Comparison of ENCODE assay signal across 17 cellular contexts in genomic region chr4:153418581-153418980, GRCh38. TPM values are rescaled to one million over a fixed set of nuclear protein-coding genes. Genes with fewer than 3 reads are reported as not detected.
A peak's percentile ranks its signal among the peaks of the same experiment; 100 is the strongest.
DNase-seq lines count a peak whose midpoint lies in the region; ATAC-seq and TF ChIP-seq lines count a peak whose summit lies in the region.
"Had no signal": no experiment of that assay in that cellular context is flagged by ENCODE, and none has a peak within 500 bp of the region (broad histone marks: within the 10 kb centered on the region; RNA-seq: fewer than 3 reads in every experiment).

No MANE protein-coding gene starts in this region.

- H3K36me3 ChIP-seq in mammary epithelial cell (ENCODE audit: insufficient read depth, low read length) = no peaks in the 10 kb centered on the region
- H3K36me3 ChIP-seq: ascending aorta, prostate gland had no signal

- no TSS peak for BruUV-seq in mammary epithelial cell (replicated peaks; lab: Mats Ljungman, UMichigan)
- BruUV-seq in MCF 10A (replicated peaks; lab: Mats Ljungman, UMichigan) = no TSS peak

- WGBS in mammary epithelial cell (ENCODE audit: low coverage, missing lambda C conversion rate) = 37% methylated on average over 3 of the region's 3 CpGs

- dilution Hi-C loops in mammary epithelial cell (cut with HindIII; ENCODE audit: low sequenced_read_pairs) = no loop called here

- no peak overlapping the region for H3K27ac ChIP-seq in mammary epithelial cell (ENCODE audit: insufficient read depth, low read depth, low read length)
- H3K27ac ChIP-seq: ascending aorta, foreskin keratinocyte, prostate gland had no signal

- no peak overlapping the region for H3K4me2 ChIP-seq in mammary epithelial cell (ENCODE audit: insufficient read depth, low read depth, low read length)

- CTCF ChIA-PET in mammary epithelial cell (lab: Charles Lee; ENCODE audit: low non-redundant PET) = no interaction called here
- CTCF ChIA-PET in MCF 10A (lab: Yijun Ruan, JAX) = interaction anchor here (0.6 to 1.8 kb wide), 6 partner anchors 9 to 283 kb away, joined by 3 to 6 read pairs (median 4); no protein-coding TSS in a partner anchor
- CTCF ChIA-PET in WTC11 (lab: Charles Lee) = interaction anchor here (1.3 to 1.6 kb wide), 2 partner anchors 72 to 276 kb away, joined by 3 to 5 read pairs; no protein-coding TSS in a partner anchor

- no peak overlapping the region for H3K9ac ChIP-seq in mammary epithelial cell (ENCODE audit: insufficient read depth, low read length)

- H3K36me3 Mint-ChIP-seq in MCF 10A (ENCODE audit: insufficient read depth, unreplicated experiment) = no peaks in the 10 kb centered on the region
- peaks cover 11% of the 10 kb centered on the region for H3K36me3 Mint-ChIP-seq in WTC11
- no peaks in the 10 kb centered on the region for H3K36me3 Mint-ChIP-seq in activated T-helper 17 cell treated with anti-CD3 and anti-CD28 coated beads, Interleukin-2, amount 50 U/mL, for 72 hours (ENCODE audit: low read depth)
- H3K36me3 Mint-ChIP-seq in chondrocyte (ENCODE audit: low read depth) = no peaks in the 10 kb centered on the region

- H3K4me3 Mint-ChIP-seq in MCF 10A (ENCODE audit: unreplicated experiment) (no peak overlapping the region), WTC11 (no peak overlapping the region), chondrocyte (ENCODE audit: unreplicated experiment) (no peak overlapping the region)
- no peak overlapping the region for H3K4me3 Mint-ChIP-seq in activated T-helper 17 cell treated with anti-CD3 and anti-CD28 coated beads, Interleukin-2, amount 50 U/mL, for 72 hours
- H3K4me3 Mint-ChIP-seq: activated T-helper 1 cell treated with anti-CD3 and anti-CD28 coated beads, Interleukin-12 subunit alpha, Interleukin-12 subunit beta, Interleukin-2, Interleukin-4 antibody, amounts not matched to agents 30 ng/mL and 10 ng/mL and 1 ng/mL, durations not matched to agents 14 hours and 24 hours and 36 hours had no signal

- DNase-seq in mammary epithelial cell (peak; percentile 14), MCF 10A (ENCODE audit: unreplicated experiment) (no peak), WTC11 (ENCODE audit: low spot score) (no peak), iPS DF 19.7 (ENCODE audit: low read depth, low spot score) (peak; percentile 23), chondrocyte (ENCODE audit: low spot score) (no peak)
- DNase-seq: Calu3, NCI-H1930, NCI-H774, T-helper 9 cell had no signal

- in situ Hi-C loops in mammary epithelial cell (cut with MboI; ENCODE audit: low sequenced_read_pairs in 2 of 2) = no loop called here

- ATAC-seq in WTC11 = peak; percentile 88
- ATAC-seq in GM21723 (IDR thresholded peaks at IDR 0.05; ENCODE audit: unreplicated experiment) = no peak
- no peak for ATAC-seq in activated T-helper 17 cell treated with anti-CD3 and anti-CD28 coated beads, Interleukin-2, amount 50 U/mL, for 72 hours (replicated peaks)
- no peak for ATAC-seq in esophagus mucosa
- ATAC-seq: foreskin keratinocyte, Right ventricle myocardium inferior had no signal

- TF ChIP-seq CTCF in mammary epithelial cell (conservative IDR thresholded peaks at IDR 0.05 in 1 of 2, IDR thresholded peaks at IDR 0.05 in 1 of 2; ENCODE audit: extremely low read depth in 1 of 2, insufficient read depth in 1 of 2, low read depth in 1 of 2, low read length in 2 of 2) (no peak), MCF 10A (IDR thresholded peaks at IDR 0.05; ENCODE audit: unreplicated experiment) (no peak), WTC11 (IDR thresholded peaks at IDR 0.05) (no peak), chondrocyte (IDR thresholded peaks at IDR 0.05) (no peak)

- POLR2A ChIA-PET in MCF 10A (lab: Yijun Ruan, JAX) (interaction anchor here (0.6 kb wide), 1 partner anchor 330 kb away, joined by 4 read pairs; no protein-coding TSS in a partner anchor), WTC11 (lab: Charles Lee) (interaction anchor here (0.5 kb wide), 1 partner anchor 255 kb away, joined by 3 read pairs; no protein-coding TSS in a partner anchor)

- no peaks in the 10 kb centered on the region for H3K27me3 ChIP-seq in mammary epithelial cell (ENCODE audit: insufficient read depth, low read length)
- H3K27me3 ChIP-seq: ascending aorta, foreskin keratinocyte had no signal

- H3K79me2 ChIP-seq in mammary epithelial cell (ENCODE audit: insufficient read depth, low read length) = no peaks in the 10 kb centered on the region

- H3K9me3 Mint-ChIP-seq in MCF 10A (ENCODE audit: unreplicated experiment) (no peaks in the 10 kb centered on the region), WTC11 (no peaks in the 10 kb centered on the region), chondrocyte (ENCODE audit: low read depth) (no peaks in the 10 kb centered on the region)
- H3K9me3 Mint-ChIP-seq in activated T-helper 17 cell treated with anti-CD3 and anti-CD28 coated beads, Interleukin-2, amount 50 U/mL, for 72 hours = no peaks in the 10 kb centered on the region
- H3K9me3 Mint-ChIP-seq: activated T-helper 1 cell treated with anti-CD3 and anti-CD28 coated beads, Interleukin-12 subunit alpha, Interleukin-12 subunit beta, Interleukin-2, Interleukin-4 antibody, amounts not matched to agents 30 ng/mL and 10 ng/mL and 1 ng/mL, durations not matched to agents 14 hours and 24 hours and 36 hours had no signal

- no peaks in the 10 kb centered on the region for H4K20me1 ChIP-seq in mammary epithelial cell (ENCODE audit: insufficient read depth, low read length)

- intact Hi-C loops in mammary epithelial cell (cut with micrococcal nuclease) = no loop called here
- intact Hi-C loops in MCF 10A (cut with micrococcal nuclease) = no loop called here

- H3K27me3 Mint-ChIP-seq in MCF 10A (ENCODE audit: insufficient read depth, unreplicated experiment) (no peaks in the 10 kb centered on the region), WTC11 (ENCODE audit: low read depth) (no peaks in the 10 kb centered on the region), chondrocyte (ENCODE audit: low read depth) (no peaks in the 10 kb centered on the region)
- no peaks in the 10 kb centered on the region for H3K27me3 Mint-ChIP-seq in activated T-helper 17 cell treated with anti-CD3 and anti-CD28 coated beads, Interleukin-2, amount 50 U/mL, for 72 hours

- H3K4me1 Mint-ChIP-seq in MCF 10A (ENCODE audit: insufficient read depth, unreplicated experiment) (no peaks in the 10 kb centered on the region), WTC11 (peaks cover 24% of the 10 kb centered on the region), chondrocyte (ENCODE audit: low read depth) (peaks cover 9% of the 10 kb centered on the region)
- H3K4me1 Mint-ChIP-seq in activated T-helper 17 cell treated with anti-CD3 and anti-CD28 coated beads, Interleukin-2, amount 50 U/mL, for 72 hours = no peaks in the 10 kb centered on the region

- H3K4me3 ChIP-seq in mammary epithelial cell (replicated peaks in 1 of 3; ENCODE audit: insufficient read depth in 1 of 3, low read depth in 2 of 3, low read length in 3 of 3) = no peak overlapping the region
- H3K4me3 ChIP-seq: ascending aorta, prostate gland had no signal

- H2AFZ ChIP-seq in mammary epithelial cell (ENCODE audit: low read depth, low read length) = no peak overlapping the region

- no peaks in the 10 kb centered on the region for H3K9me3 ChIP-seq in mammary epithelial cell (replicated peaks; ENCODE audit: insufficient read depth, low read length)
- H3K9me3 ChIP-seq: ascending aorta, prostate gland had no signal

- no peaks in the 10 kb centered on the region for H3K4me1 ChIP-seq in mammary epithelial cell (ENCODE audit: insufficient read depth, low read length)
- H3K4me1 ChIP-seq: ascending aorta, foreskin keratinocyte, prostate gland had no signal

- no peak overlapping the region for H3K27ac Mint-ChIP-seq in MCF 10A (ENCODE audit: low read depth, unreplicated experiment)
- peak overlapping the region; percentile 76; the same call in 1 of the 2 replicates for H3K27ac Mint-ChIP-seq in WTC11
- H3K27ac Mint-ChIP-seq in activated T-helper 17 cell treated with anti-CD3 and anti-CD28 coated beads, Interleukin-2, amount 50 U/mL, for 72 hours = no peak overlapping the region
- no peak overlapping the region for H3K27ac Mint-ChIP-seq in chondrocyte (ENCODE audit: unreplicated experiment)
- H3K27ac Mint-ChIP-seq: activated T-helper 1 cell treated with anti-CD3 and anti-CD28 coated beads, Interleukin-12 subunit alpha, Interleukin-12 subunit beta, Interleukin-2, Interleukin-4 antibody, amounts not matched to agents 30 ng/mL and 10 ng/mL and 1 ng/mL, durations not matched to agents 14 hours and 24 hours and 36 hours had no signal

TF ChIP-seq in WTC11, 78 proteins besides CTCF, POLR2A, EP300 and RAD21 (continues in another document):
- TF ChIP-seq SMAD4 (CRISPR knock-in tag; IDR thresholded peaks at IDR 0.05) = no peak
- no peak for TF ChIP-seq ZNF416 (CRISPR knock-in tag; IDR thresholded peaks at IDR 0.05)
- no peak for TF ChIP-seq ZNF138 (CRISPR knock-in tag; conservative IDR thresholded peaks at IDR 0.05)
- TF ChIP-seq ESRRA (CRISPR knock-in tag; IDR thresholded peaks at IDR 0.05; ENCODE audit: borderline replicate concordance) = no peak
- no peak for TF ChIP-seq NR2C2 (CRISPR knock-in tag; IDR thresholded peaks at IDR 0.05)
- no peak for TF ChIP-seq NFYB (CRISPR knock-in tag; conservative IDR thresholded peaks at IDR 0.05; ENCODE audit: low read depth)
- TF ChIP-seq ZNF396 (CRISPR knock-in tag; IDR thresholded peaks at IDR 0.05; ENCODE audit: borderline replicate concordance) = no peak
- no peak for TF ChIP-seq NR1H2 (CRISPR knock-in tag; IDR thresholded peaks at IDR 0.05)
- no peak for TF ChIP-seq TEAD4 (CRISPR knock-in tag; IDR thresholded peaks at IDR 0.05)
- no peak for TF ChIP-seq TP53 (CRISPR knock-in tag; IDR thresholded peaks at IDR 0.05)
- no peak for TF ChIP-seq TEAD1 (CRISPR knock-in tag; IDR thresholded peaks at IDR 0.05)
- TF ChIP-seq IRF2 (CRISPR knock-in tag; IDR thresholded peaks at IDR 0.05; ENCODE audit: borderline replicate concordance, low read depth) = no peak
- no peak for TF ChIP-seq E2F1 (CRISPR knock-in tag; IDR thresholded peaks at IDR 0.05)
- TF ChIP-seq SOX15 (CRISPR knock-in tag; IDR thresholded peaks at IDR 0.05) = no peak

RNA-seq across cellular contexts. Expression of gene TMEM131L, which starts 47.6 kb away (rescaled TPM):
- 10 to 100 TPM; 17.4 to 33.8 TPM for total RNA-seq in mammary epithelial cell
- 8.6 TPM for polyA plus RNA-seq in mammary epithelial cell
- polyA minus RNA-seq in mammary epithelial cell = 24.3 TPM
- total RNA-seq in MCF 10A (2022) = 7.8 and 10.1 TPM in 2 replicates
- 18.1 to 26.7 TPM (median 19.2 TPM) in 3 replicates for total RNA-seq in WTC11 (2021)
- total RNA-seq in activated T-helper 17 cell treated with anti-CD3 and anti-CD28 coated beads, Interleukin-2, amount 50 U/mL, for 72 hours = 10 to 100 TPM; 19.1 to 30.9 TPM
- 14.7 TPM for total RNA-seq in esophagus mucosa
- total RNA-seq in chondrocyte = 6.6 to 10.2 TPM (median 8.4 TPM) in 3 replicates

Comparison
In these comparisons a context has a peak if more than half of its experiments do, and no peak if none do; other contexts are left out.
1. DNase-seq: peak in mammary epithelial cell (single experiment) and iPS DF 19.7 (single experiment); none in MCF 10A (single experiment), WTC11 (single experiment) and chondrocyte (single experiment).